9 cellular contexts compared by ENCODE assay signal in genomic region chr1:31617218-31617916, GRCh38. TPM values are rescaled to one million over a fixed set of nuclear protein-coding genes. Genes with fewer than 3 reads are reported as not detected.
DNase-seq lines count a peak whose midpoint lies in the region; ATAC-seq, FAIRE-seq and TF ChIP-seq lines count a peak whose summit lies in the region.
"Had no signal": no experiment of that assay in that cellular context is flagged by ENCODE, and none has a peak within 500 bp of the region (broad histone marks: within the 10 kb centered on the region; RNA-seq: fewer than 3 reads in every experiment).

Gene HCRTR1 (plus strand): TSS chr1:31617689. CDS start chr1:31619193, 1,504 bp downstream.

- peaks cover 4 to 13% (median 10%) of the 10 kb centered on the region in 4 donors for H3K4me1 ChIP-seq in transverse colon
- H3K4me1 ChIP-seq in small intestine (ENCODE audit: control insufficient read depth in 2 of 2, insufficient read depth in 1 of 2, low read depth in 1 of 2, low read length in 1 of 2), result peaks cover 2 to 4% of the 10 kb centered on the region in 2 donors

- H3K27me3 Mint-ChIP-seq in central memory CD8-positive, alpha-beta T cell, result peaks cover 44% of the 10 kb centered on the region
- peaks cover 20% of the 10 kb centered on the region for H3K27me3 Mint-ChIP-seq in memory B cell

- no peak for TF ChIP-seq EP300 in transverse colon (IDR thresholded peaks at IDR 0.05; ENCODE audit: low read depth)

- H3K27ac ChIP-seq in transverse colon (no peak within 1 kb of the TSS), small intestine (ENCODE audit: low read depth in 1 of 2, low read length in 1 of 2) (no peak within 1 kb of the TSS)

- FAIRE-seq in small intestine (lab: Jason Lieb, UNC), result no peak

- H3K9me3 ChIP-seq in transverse colon (no peaks in the 10 kb centered on the region), small intestine (ENCODE audit: control insufficient read depth, low read depth) (no peaks in the 10 kb centered on the region)

- no peak for TF ChIP-seq POLR2A in transverse colon (IDR thresholded peaks at IDR 0.05)

- TF ChIP-seq CTCF in transverse colon (IDR thresholded peaks at IDR 0.05), result no peak

- intact Hi-C loops in transverse colon (cut with DNase I; ENCODE audit: low total_unique reads), result no loop called here

- no peak within 1 kb of the TSS for H3K27ac Mint-ChIP-seq in central memory CD8-positive, alpha-beta T cell (ENCODE audit: low read depth)
- no peak within 1 kb of the TSS for H3K27ac Mint-ChIP-seq in memory B cell

- H3K27me3 ChIP-seq in transverse colon, result peaks cover 20% of the 10 kb centered on the region
- H3K27me3 ChIP-seq in small intestine (ENCODE audit: control insufficient read depth in 2 of 2, insufficient read depth in 2 of 2, low read length in 2 of 2), result peaks cover 0 to 3% of the 10 kb centered on the region in 2 donors

- peak within 1 kb of the TSS; percentile 70 for H3K4me3 Mint-ChIP-seq in central memory CD8-positive, alpha-beta T cell
- peak within 1 kb of the TSS; percentile 57 for H3K4me3 Mint-ChIP-seq in memory B cell

- no peak for ATAC-seq in central memory CD8-positive, alpha-beta T cell (replicated peaks; ENCODE audit: extremely low read depth, poor library complexity, severe bottlenecking)
- ATAC-seq in memory B cell (ENCODE audit: low read depth) (peak; percentile 35), HG02759 (IDR thresholded peaks at IDR 0.05; ENCODE audit: unreplicated experiment) (no peak)

- DNase-seq in NCI-H748 (lab: John Stamatoyannopoulos, UW; ENCODE audit: unreplicated experiment), result peak; percentile 34
- DNase-seq in NCI-H748 treated with DMSO at 0.1 percent for 48 hours (lab: John Stamatoyannopoulos, UW), result no peak
- DNase-seq in central memory CD8-positive, alpha-beta T cell (ENCODE audit: low spot score in 2 of 2), result no peak
- no peak for DNase-seq in memory B cell (ENCODE audit: low spot score in 2 of 2)
- DNase-seq in transverse colon, result no peak
- no peak for DNase-seq in small intestine
- no peak for DNase-seq in activated gamma-delta T cell treated with Interleukin-2 at 50 U/mL for 16 hours

- H3K4me3 ChIP-seq in transverse colon (peak within 1 kb of the TSS in 3 of 4 donors; percentile 24 to 51 (median 47)), small intestine (ENCODE audit: low read depth in 1 of 2, low read length in 2 of 2) (peak within 1 kb of the TSS in 1 of 2 donors; percentile 37)

- peaks cover 7% of the 10 kb centered on the region for H3K4me1 Mint-ChIP-seq in central memory CD8-positive, alpha-beta T cell
- H3K4me1 Mint-ChIP-seq in memory B cell, result peaks cover 10% of the 10 kb centered on the region

- H3K36me3 ChIP-seq in transverse colon (no peaks in the 10 kb centered on the region), small intestine (ENCODE audit: control insufficient read depth in 2 of 2, insufficient read depth in 2 of 2, low read length in 2 of 2) (no peaks in the 10 kb centered on the region)

- in situ Hi-C loops in transverse colon (cut with MboI; ENCODE audit: low pct_ligation_motif_present in 1 of 4, low pct_unique_long_range_greater_than_20kb in 1 of 4, low sequenced_read_pairs in 3 of 4), result no loop called here

- 7 to 13% methylated on average over 2 to 30 of the region's 48 CpGs for WGBS in transverse colon (ENCODE audit: low coverage in 1 of 2), 2 donors
- WGBS in small intestine, 3 donors, result 6 to 10% (median 8%) methylated on average over 20 to 48 of the region's 48 CpGs

- H3K9me3 Mint-ChIP-seq in central memory CD8-positive, alpha-beta T cell, result no peaks in the 10 kb centered on the region
- H3K9me3 Mint-ChIP-seq in memory B cell, result no peaks in the 10 kb centered on the region

- H3K36me3 Mint-ChIP-seq in central memory CD8-positive, alpha-beta T cell (ENCODE audit: insufficient read depth), result peaks cover 3% of the 10 kb centered on the region
- no peaks in the 10 kb centered on the region for H3K36me3 Mint-ChIP-seq in memory B cell

RNA-seq across cellular contexts. Expression of gene HCRTR1, which starts in this region (rescaled TPM):
- total RNA-seq in transverse colon, result under 1 TPM in 1 of 4 donors, not detected in 3; 0.48 TPM
- polyA plus RNA-seq in small intestine, result under 1 TPM in 1 of 3 donors, not detected in 2; 0.06 TPM
- total RNA-seq: mucosa of gallbladder had no signal
